8 cellular contexts compared by ENCODE assay signal in genomic region chr18:50560681-50561629, GRCh38. TPM values are rescaled to one million over a fixed set of nuclear protein-coding genes. Genes with fewer than 3 reads are reported as not detected.
A peak's percentile ranks its signal among the peaks of the same experiment; 100 is the strongest.
DNase-seq lines count a peak whose midpoint lies in the region; ATAC-seq and TF ChIP-seq lines count a peak whose summit lies in the region.

No MANE protein-coding gene starts in this region.

- H3K27me3 ChIP-seq in Caco-2 (replicated peaks; ENCODE audit: control insufficient read depth, insufficient read depth, low read length) (no peaks in the 10 kb centered on the region; the same call in 1 of the 2 replicates), MG63 (peaks cover 38% of the 10 kb centered on the region), colonic mucosa (peaks cover 44% of the 10 kb centered on the region), aorta (ENCODE audit: control insufficient read depth in 1 of 2, insufficient read depth in 2 of 2, low read length in 1 of 2) (no peaks in the 10 kb centered on the region)

- H3K4me3 ChIP-seq in Caco-2 (ENCODE audit: low read depth, low read length) (peak overlapping the region; percentile 36), MG63 (peak overlapping the region; percentile 26; the same call in 1 of the 2 replicates), colonic mucosa (peak overlapping the region; percentile 53), mesodermal cell (ENCODE audit: extremely low read depth, insufficient read depth, low read length, poor library complexity, severe bottlenecking) (peak overlapping the region; percentile 51), aorta (ENCODE audit: low read length in 2 of 2) (peak overlapping the region; percentile 31 to 90)

- peak overlapping the region; percentile 59 for H3K4me3 Mint-ChIP-seq in Caco-2 (ENCODE audit: unreplicated experiment)

- no peaks in the 10 kb centered on the region for H3K9me3 ChIP-seq in Caco-2
- no peaks in the 10 kb centered on the region for H3K9me3 ChIP-seq in MG63
- H3K9me3 ChIP-seq in colonic mucosa: no peaks in the 10 kb centered on the region
- H3K9me3 ChIP-seq in mesodermal cell (ENCODE audit: control insufficient read depth, low read length): no peaks in the 10 kb centered on the region
- H3K9me3 ChIP-seq in aorta (ENCODE audit: control insufficient read depth, low read length): peaks cover 2% of the 10 kb centered on the region

- TF ChIP-seq CTCF in Caco-2 (IDR thresholded peaks at IDR 0.05; ENCODE audit: insufficient read depth in 1 of 2, low read depth in 1 of 2, low read length in 1 of 2, severe bottlenecking in 1 of 2, unreplicated experiment in 1 of 2): no peak
- TF ChIP-seq CTCF in colonic mucosa (IDR thresholded peaks at IDR 0.05): no peak

- POLR2A ChIA-PET in Caco-2 (lab: Charles Lee): no interaction called here

- CTCF ChIA-PET in Caco-2 (lab: Charles Lee): no interaction called here

- intact Hi-C loops in Caco-2 (cut with micrococcal nuclease; ENCODE audit: unreplicated experiment): no loop called here
- intact Hi-C loops in colonic mucosa (cut with DNase I): no loop called here
- intact Hi-C loops in aorta (cut with DNase I): no loop called here

- H3K4me1 Mint-ChIP-seq in Caco-2 (ENCODE audit: low read depth, unreplicated experiment): no peaks in the 10 kb centered on the region

- 1 to 4% methylated on average over 25 to 27 of the region's 49 CpGs for WGBS in mesodermal cell (ENCODE audit: insufficient coverage in 2 of 2), 2 experiments
- whole genome bisulfite sequencing in aorta, 2 donors: 7 to 9% methylated on average over 44 to 49 of the region's 49 CpGs

- ATAC-seq in aorta (ENCODE audit: low FRiP score): peak; percentile 44

- H3K4me1 ChIP-seq in Caco-2 (no peaks in the 10 kb centered on the region), colonic mucosa (no peaks in the 10 kb centered on the region), mesodermal cell (ENCODE audit: control insufficient read depth, insufficient read depth, low read length, poor library complexity, severe bottlenecking) (peaks cover 3% of the 10 kb centered on the region), aorta (ENCODE audit: control insufficient read depth in 1 of 2, insufficient read depth in 2 of 2, low read length in 2 of 2) (no peaks in the 10 kb centered on the region)

- H3K27me3 Mint-ChIP-seq in Caco-2 (ENCODE audit: insufficient read depth, unreplicated experiment): peaks cover 6% of the 10 kb centered on the region

- H3K36me3 ChIP-seq in Caco-2 (ENCODE audit: control insufficient read depth, insufficient read depth, low read length) (no peaks in the 10 kb centered on the region), MG63 (no peaks in the 10 kb centered on the region), colonic mucosa (no peaks in the 10 kb centered on the region), mesodermal cell (ENCODE audit: control insufficient read depth, insufficient read depth, low read length) (no peaks in the 10 kb centered on the region), aorta (ENCODE audit: control insufficient read depth in 1 of 2, insufficient read depth in 2 of 2, low read length in 1 of 2) (no peaks in the 10 kb centered on the region)

- H3K27ac ChIP-seq in colonic mucosa (no peak overlapping the region), mesodermal cell (ENCODE audit: low read depth, low read length, severe bottlenecking) (no peak overlapping the region), aorta (ENCODE audit: low read depth in 1 of 2, low read length in 2 of 2) (no peak overlapping the region)

- peak in 1 of 2 experiments; percentile 2 for DNase-seq in Caco-2
- DNase-seq in MG63: no peak
- DNase-seq in colonic mucosa: no peak
- DNase-seq in aorta: peak in 1 of 2 donors; percentile 73
- DNase-seq in NOMO-1 treated with DMSO at 0.1 percent for 48 hours (lab: John Stamatoyannopoulos, UW; ENCODE audit: unreplicated experiment): no peak
- no peak for DNase-seq in activated naive CD4-positive, alpha-beta T cell treated with Interleukin-2 at 50 U/mL for 16 hours
- no peak for DNase-seq in middle frontal gyrus (ENCODE audit: extremely low spot score, low spot score)

- no peaks in the 10 kb centered on the region for H3K36me3 Mint-ChIP-seq in Caco-2 (ENCODE audit: insufficient read depth, unreplicated experiment)

- no peak overlapping the region for H3K27ac Mint-ChIP-seq in Caco-2 (ENCODE audit: unreplicated experiment)

- H3K9ac ChIP-seq in colonic mucosa (ENCODE audit: low read depth in 2 of 2, low read length in 2 of 2): peak overlapping the region; percentile 12 to 48

- BruUV-seq in Caco-2 (replicated peaks; lab: Mats Ljungman, UMichigan): no TSS peak

- H3K9me3 Mint-ChIP-seq in Caco-2 (ENCODE audit: unreplicated experiment): peaks cover 5% of the 10 kb centered on the region

RNA-seq across cellular contexts. Expression of gene MAPK4, which starts 1.1 kb away (rescaled TPM):
- total RNA-seq in Caco-2 (2022) (0.63 and 0.88 TPM in 2 replicates), colonic mucosa (1 to 10 TPM in 1 of 2 donors, under 1 TPM in 1; 0.27 to 1.8 TPM), aorta (1 to 10 TPM; 1.7 to 4.2 TPM)
- total RNA-seq in MG63 (2014; rRNA removed; shearing (Covaris generic); ENCODE audit: low replicate concordance): not detected in 2 replicates
- 0.96 TPM for polyA plus RNA-seq in mesodermal cell (2013, experiment 1 of 2)
- 0.76 TPM for polyA plus RNA-seq in mesodermal cell (2013, experiment 2 of 2)
- polyA plus RNA-seq in aorta: 1 to 10 TPM; 1.1 to 1.3 TPM
